7 cellular contexts compared by ENCODE assay signal in the genomic region with DNA sequence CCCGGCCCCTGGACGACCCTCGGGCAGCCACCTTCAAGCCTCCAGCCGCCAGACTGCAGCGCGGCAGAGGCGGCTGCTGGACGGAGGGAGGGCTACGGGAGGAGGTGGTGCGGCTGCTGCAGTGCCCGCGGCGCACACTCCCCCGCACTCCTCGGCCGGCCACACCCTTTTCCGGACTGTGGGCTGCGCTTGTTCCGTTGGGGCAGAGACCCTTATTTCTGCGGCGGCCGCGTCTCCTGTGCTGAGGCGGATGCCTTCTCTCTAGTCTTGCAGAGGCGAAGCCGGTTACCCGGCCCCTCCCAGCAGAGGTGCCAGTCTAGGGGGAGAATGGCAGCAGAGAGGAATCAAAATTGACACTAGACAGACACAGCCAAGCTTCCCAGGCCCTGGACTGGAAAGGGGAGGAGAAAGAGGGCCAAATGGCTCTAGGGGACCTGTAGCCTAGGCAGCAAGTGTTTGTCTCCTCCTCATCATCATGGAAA. TPM values are rescaled to one million over a fixed set of nuclear protein-coding genes. Genes with fewer than 3 reads are reported as not detected.
DNase-seq lines count a peak whose midpoint lies in the region; ATAC-seq, FAIRE-seq and TF ChIP-seq lines count a peak whose summit lies in the region.

No MANE protein-coding gene starts in this region.

- peak overlapping the region; percentile 98 for H3K9ac ChIP-seq in adipocyte (ENCODE audit: low read length)

- H3K27me3 ChIP-seq in adipocyte (replicated peaks; ENCODE audit: control insufficient read depth, insufficient read depth, low read length) (no peaks in the 10 kb centered on the region), right cardiac atrium (ENCODE audit: control insufficient read depth, insufficient read depth) (no peaks in the 10 kb centered on the region), sigmoid colon (no peaks in the 10 kb centered on the region)

- intact Hi-C loops in right cardiac atrium (cut with DNase I), result loop anchor here in 2 of 4 donors (2.0 to 10.0 kb wide), 3 partner anchors 30 to 333 kb away; partner anchors contain the start of genes MYL6 (in 1 of the 2) and SMARCC2 (in 1 of the 2)
- intact Hi-C loops in sigmoid colon (cut with DNase I), result loop anchor here (2.0 to 10.0 kb wide), 2 partner anchors 22 to 336 kb away; partner anchors contain the start of gene SPRYD4

- H3K27ac ChIP-seq in right cardiac atrium (ENCODE audit: low read length) (peak overlapping the region; percentile 85), sigmoid colon (peak overlapping the region; percentile 95 to 98 (median 96))

- ATAC-seq in HG03457 (IDR thresholded peaks at IDR 0.05; ENCODE audit: unreplicated experiment), result peak; percentile 22
- ATAC-seq in right cardiac atrium, result peak; percentile 57 to 68

- H3K4me3 ChIP-seq in adipocyte (ENCODE audit: low read length) (peak overlapping the region; percentile 96), right cardiac atrium (ENCODE audit: low read length) (peak overlapping the region; percentile 76), sigmoid colon (peak overlapping the region; percentile 76 to 83 (median 80))

- DNase-seq in GM18507 (ENCODE audit: extremely low spot score, insufficient read length, low read depth) (peak; percentile 42), SW480 (ENCODE audit: low spot score) (peak; percentile 69), adipocyte (ENCODE audit: low read depth) (peak; percentile 80), right cardiac atrium (peak; percentile 76 to 90 (median 88)), sigmoid colon (peak; percentile 88), HT-29 (ENCODE audit: low spot score) (no peak)

- H3K9me3 ChIP-seq in adipocyte (ENCODE audit: control insufficient read depth, low read length), result no peaks in the 10 kb centered on the region
- H3K9me3 ChIP-seq in right cardiac atrium (ENCODE audit: control insufficient read depth, low read length), result no peaks in the 10 kb centered on the region
- no peaks in the 10 kb centered on the region for H3K9me3 ChIP-seq in sigmoid colon

- TF ChIP-seq POLR2A in sigmoid colon (IDR thresholded peaks at IDR 0.05), result peak; percentile 48 to 54

- no peak for TF ChIP-seq EP300 in sigmoid colon (IDR thresholded peaks at IDR 0.05)

- FAIRE-seq in GM18507 (lab: Jason Lieb, UNC), result peak; percentile 64

- H3K36me3 ChIP-seq in adipocyte (ENCODE audit: control insufficient read depth, insufficient read depth, low read length, severe bottlenecking), result peaks cover 40% of the 10 kb centered on the region
- H3K36me3 ChIP-seq in sigmoid colon, result peaks cover 34 to 39% (median 38%) of the 10 kb centered on the region in 4 donors

- H3K4me1 ChIP-seq in adipocyte (ENCODE audit: control insufficient read depth, insufficient read depth, low read length) (peaks cover 38% of the 10 kb centered on the region), right cardiac atrium (ENCODE audit: control insufficient read depth, insufficient read depth, low read length) (no peaks in the 10 kb centered on the region), sigmoid colon (peaks cover 0 to 46% (median 32%) of the 10 kb centered on the region in 4 donors)

- under 1% methylated on average over 27 of the region's 27 CpGs for WGBS in right cardiac atrium
- WGBS in sigmoid colon, 2 donors, result 1% methylated on average over 27 of the region's 27 CpGs

- no peak for TF ChIP-seq CTCF in sigmoid colon (IDR thresholded peaks at IDR 0.05)

RNA-seq across cellular contexts. Expression of gene ESYT1, which starts 1.2 kb away (rescaled TPM):
- total RNA-seq in right cardiac atrium (10 to 100 TPM; 30.7 to 38.5 (median 33.6) TPM), sigmoid colon (100 to 1,000 TPM in 1 of 4 donors, 10 to 100 TPM in 3; 67.6 to 102 (median 88.7) TPM)
- polyA plus RNA-seq in right cardiac atrium (29.1 TPM), sigmoid colon (10 to 100 TPM in 2 of 3 donors, 1 to 10 TPM in 1; 9.0 to 73.9 (median 13.8) TPM)
- 81.1 and 103 TPM in 2 replicates for total RNA-seq in HT-29 (2014; rRNA removed; shearing (Covaris generic))

RNA-seq across cellular contexts. Expression of gene ZC3H10, which starts 11.2 kb away (rescaled TPM):
- total RNA-seq in right cardiac atrium (1 to 10 TPM; 6.1 to 8.6 (median 6.7) TPM), sigmoid colon (1 to 10 TPM; 3.9 to 6.9 (median 4.8) TPM)
- polyA plus RNA-seq in right cardiac atrium (2.7 TPM), sigmoid colon (1 to 10 TPM; 1.2 to 3.8 (median 1.4) TPM)
- 3.9 and 4.1 TPM in 2 replicates for total RNA-seq in HT-29 (2014; rRNA removed; shearing (Covaris generic))

RNA-seq across cellular contexts. Expression of gene RPL41, which starts 12.8 kb away (rescaled TPM):
- total RNA-seq in right cardiac atrium (1,000 to 10,000 TPM; 2,156 to 2,505 (median 2,353) TPM), sigmoid colon (1,000 to 10,000 TPM; 1,926 to 5,407 (median 3,655) TPM)
- polyA plus RNA-seq in right cardiac atrium (2,026 TPM), sigmoid colon (1,000 to 10,000 TPM; 6,021 to 9,845 (median 6,338) TPM)
- 3,623 and 3,873 TPM in 2 replicates for total RNA-seq in HT-29 (2014; rRNA removed; shearing (Covaris generic))

RNA-seq across cellular contexts. Expression of gene MYL6B, which starts 23.1 kb away (rescaled TPM):
- total RNA-seq in right cardiac atrium, result 10 to 100 TPM; 48.4 to 74.6 (median 60.2) TPM
- 65.7 TPM for polyA plus RNA-seq in right cardiac atrium
- 10 to 100 TPM; 37.7 to 90.6 (median 64.1) TPM for total RNA-seq in sigmoid colon
- polyA plus RNA-seq in sigmoid colon, result 10 to 100 TPM; 26.4 to 63.7 (median 32.3) TPM
- 45.6 TPM in 2 replicates for total RNA-seq in HT-29 (2014; rRNA removed; shearing (Covaris generic))

RNA-seq across cellular contexts. Expression of gene PA2G4, which starts 24.9 kb away (rescaled TPM):
- total RNA-seq in right cardiac atrium (10 to 100 TPM; 65.5 to 77.6 (median 74.2) TPM), sigmoid colon (100 to 1,000 TPM in 3 of 4 donors, 10 to 100 TPM in 1; 52.9 to 157 (median 110) TPM)
- polyA plus RNA-seq in right cardiac atrium (73.3 TPM), sigmoid colon (100 to 1,000 TPM in 1 of 3 donors, 10 to 100 TPM in 2; 68.4 to 136 (median 73.9) TPM)
- 247 and 323 TPM in 2 replicates for total RNA-seq in HT-29 (2014; rRNA removed; shearing (Covaris generic))
